In genomic region chr9:121210536-121210935, GRCh38 we compare ENCODE assay signal across 1 cellular context.
TF ChIP-seq lines count a peak whose summit lies in the region.

No MANE protein-coding gene starts in this region.

TF ChIP-seq in HepG2, 621 proteins besides CTCF, POLR2A, EP300 and RAD21 (continued from another document):
- no peak for TF ChIP-seq ZNF331 (CRISPR knock-in tag; IDR thresholded peaks at IDR 0.05)
- TF ChIP-seq CCDC6 (CRISPR knock-in tag; IDR thresholded peaks at IDR 0.05), result no peak
- no peak for TF ChIP-seq MYPOP (CRISPR knock-in tag; IDR thresholded peaks at IDR 0.05)
- TF ChIP-seq ZNF484 (CRISPR knock-in tag; IDR thresholded peaks at IDR 0.05; ENCODE audit: borderline replicate concordance, low read depth), result no peak
